11 cellular contexts compared by ENCODE assay signal in genomic region chr7:29747645-29748245, GRCh38. TPM values are rescaled to one million over a fixed set of nuclear protein-coding genes. Genes with fewer than 3 reads are reported as not detected.
A peak's percentile ranks its signal among the peaks of the same experiment; 100 is the strongest.
DNase-seq lines count a peak whose midpoint lies in the region; ATAC-seq, FAIRE-seq and TF ChIP-seq lines count a peak whose summit lies in the region.
"Not testable (repeated sequence)": the region's sequence is repeated elsewhere in the genome, so short reads cannot be mapped to it uniquely, and the experiment has no call there.
"Had no signal": no experiment of that assay in that cellular context is flagged by ENCODE, and none has a peak within 500 bp of the region (broad histone marks: within the 10 kb centered on the region; RNA-seq: fewer than 3 reads in every experiment).

No MANE protein-coding gene starts in this region.

- H3K9me3 ChIP-seq in A549; HCT116 (ENCODE audit: control insufficient read depth in 1 of 2, insufficient read depth in 1 of 2, low read depth in 1 of 2, low read length in 2 of 2); PC-9 (ENCODE audit: insufficient read depth, low read depth); upper lobe of right lung: not testable (repeated sequence)

- POLR2A ChIA-PET in A549 (lab: Yijun Ruan, JAX); HCT116 (lab: Charles Lee): not testable (repeated sequence)
- POLR2A ChIA-PET in PC-9 (lab: Charles Lee; ENCODE audit: unreplicated experiment): interaction anchor here (0.6 kb wide), 1 partner anchor 184 kb away, joined by 4 read pairs; the partner anchor contains the start of gene PRR15

- ATAC-seq in A549: peak; percentile 37 to 56; a peak in 3 of 6 replicates
- ATAC-seq in HCT116: peak; percentile 41
- ATAC-seq in upper lobe of right lung: peak; percentile 37

- not testable (repeated sequence) for TF ChIP-seq EP300 in A549 (IDR thresholded peaks at IDR 0.05)

- CTCF ChIA-PET in A549 (lab: Yijun Ruan, JAX) (interaction anchor here (0.6 to 2.9 kb wide), 22 partner anchors 8 to 327 kb away, joined by 3 to 23 read pairs (median 3); no protein-coding TSS in a partner anchor), HCT116 (lab: Charles Lee) (interaction anchor here (0.7 to 2.2 kb wide), 6 partner anchors 9 to 816 kb away, joined by 3 to 37 read pairs (median 5); no protein-coding TSS in a partner anchor), PC-9 (lab: Charles Lee) (interaction anchor here (0.5 to 1.0 kb wide), 7 partner anchors 15 to 816 kb away, joined by 3 read pairs; no protein-coding TSS in a partner anchor)

- not testable (repeated sequence) for TF ChIP-seq POLR2A in A549 (IDR thresholded peaks at IDR 0.05; ENCODE audit: low read length); HCT116 (IDR thresholded peaks at IDR 0.05; ENCODE audit: borderline replicate concordance, extremely low read depth, insufficient read depth, insufficient read length)

- H3K27ac ChIP-seq in A549; HCT116 (ENCODE audit: low read depth, low read length); PC-9; upper lobe of right lung: not testable (repeated sequence)

- H3K79me2 ChIP-seq in HCT116 (ENCODE audit: insufficient read depth, low read length); PC-9 (ENCODE audit: low read depth): not testable (repeated sequence)

- H3F3A ChIP-seq in PC-9 (ENCODE audit: insufficient read depth, low read depth): not testable (repeated sequence)

- H3K4me2 ChIP-seq in A549 (peak overlapping the region; percentile 10; the same call in 1 of the 3 replicates), PC-9 (0 out of 2 replicates have a peak overlapping the region, but pooled peaks have one; percentile 16)
- H3K4me2 ChIP-seq in HCT116 (ENCODE audit: low read length): not testable (repeated sequence)

- H3K9me2 ChIP-seq in HCT116 (ENCODE audit: insufficient read depth); PC-9 (ENCODE audit: insufficient read depth): not testable (repeated sequence)

- not testable (repeated sequence) for BruUV-seq in HCT116 (replicated peaks; lab: Mats Ljungman, UMichigan); PC-9 (replicated peaks; lab: Mats Ljungman, UMichigan)

- H3K9ac ChIP-seq in HCT116 (ENCODE audit: low read length): not testable (repeated sequence)

- H3K27me3 ChIP-seq in HCT116 (ENCODE audit: insufficient read depth, low read length); PC-9 (ENCODE audit: insufficient read depth, low read depth); upper lobe of right lung: not testable (repeated sequence)

- not testable (repeated sequence) for TF ChIP-seq CTCF in A549 (IDR thresholded peaks at IDR 0.05); HCT116 (IDR thresholded peaks at IDR 0.05 in 2 of 3, conservative IDR thresholded peaks at IDR 0.05 in 1 of 3; ENCODE audit: borderline replicate concordance in 1 of 3, insufficient read depth in 1 of 3, low read depth in 2 of 3, low read length in 2 of 3); PC-9 (conservative IDR thresholded peaks at IDR 0.05); cardiac fibroblast (IDR thresholded peaks at IDR 0.05; ENCODE audit: low read depth, low read length); upper lobe of right lung (IDR thresholded peaks at IDR 0.05)

- RAD21 ChIA-PET in HCT116 (lab: Charles Lee; ENCODE audit: low non-redundant PET in 1 of 2, low total read pairs in 2 of 2, uncharacterized antibody in 2 of 2, unreplicated experiment in 2 of 2): interaction anchor here (0.6 to 1.7 kb wide), 3 partner anchors 173 to 178 kb away, joined by 4 read pairs; no protein-coding TSS in a partner anchor

- FAIRE-seq in A549 (lab: Jason Lieb, UNC): not testable (repeated sequence)

- not testable (repeated sequence) for H3K36me3 ChIP-seq in HCT116 (ENCODE audit: control insufficient read depth in 1 of 2, insufficient read depth in 2 of 2, low read length in 2 of 2); PC-9 (ENCODE audit: low read depth); upper lobe of right lung

- not testable (repeated sequence) for DNase-seq in A549 (ENCODE audit: low read depth in 1 of 2, low spot score in 1 of 2); HCT116 (ENCODE audit: low read depth, low spot score); upper lobe of right lung
- DNase-seq in PC-9: peak in 1 of 2 experiments; percentile 61
- peak; percentile 3 to 14 for DNase-seq in cardiac fibroblast (ENCODE audit: low read depth in 2 of 2)
- peak; percentile 5 for DNase-seq in foreskin melanocyte
- peak; percentile 4 for DNase-seq in kidney tubule cell (ENCODE audit: low spot score)
- DNase-seq in mucosa of gallbladder (ENCODE audit: low spot score): peak; percentile 27

- not testable (repeated sequence) for H3K4me3 ChIP-seq in A549; HCT116 (replicated peaks in 1 of 2; ENCODE audit: low read depth in 1 of 2, low read length in 2 of 2); PC-9; cardiac fibroblast (replicated peaks in 1 of 2; ENCODE audit: low read depth in 2 of 2, low read length in 2 of 2); upper lobe of right lung

- not testable (repeated sequence) for H3K4me1 ChIP-seq in A549; HCT116 (ENCODE audit: control insufficient read depth in 1 of 2, insufficient read depth in 2 of 2, low read length in 2 of 2); PC-9 (replicated peaks; ENCODE audit: insufficient read depth); upper lobe of right lung

- WGBS in A549 (ENCODE audit: missing lambda C conversion rate): 22% methylated on average over 5 of the region's 5 CpGs

- intact Hi-C loops in HCT116 (cut with micrococcal nuclease) (loop anchor here (1.0 kb wide), 1 partner anchor 174 kb away; no protein-coding TSS in a partner anchor), PC-9 (cut with micrococcal nuclease; ENCODE audit: unreplicated experiment) (loop anchor here (5.0 to 10.0 kb wide), 5 partner anchors 63 to 823 kb away; no protein-coding TSS in a partner anchor), upper lobe of right lung (cut with DNase I) (loop anchor here (10.0 kb wide), 1 partner anchor 177 kb away; no protein-coding TSS in a partner anchor)

- TF ChIP-seq RAD21 in A549 (conservative IDR thresholded peaks at IDR 0.05 in 1 of 2, IDR thresholded peaks at IDR 0.05 in 1 of 2); HCT116 (IDR thresholded peaks at IDR 0.05; ENCODE audit: low read depth): not testable (repeated sequence)

- not testable (repeated sequence) for H4K20me1 ChIP-seq in HCT116 (ENCODE audit: insufficient read depth); PC-9 (ENCODE audit: insufficient read depth)

- not testable (repeated sequence) for H2AFZ ChIP-seq in HCT116 (ENCODE audit: low read depth, low read length, poor library complexity, severe bottlenecking); PC-9

RNA-seq across cellular contexts. Expression of gene WIPF3, which starts 58.6 kb away (rescaled TPM):
- polyA plus RNA-seq in A549 (2011; rRNA removed) (0.10 and 0.19 TPM in 2 replicates), A549 (2017; fragmentation: RNase III; extraction: RNeasy Plus Mini Kit Qiagen cat#74134 plus additional on column Dnase treatment) (0.30 to 0.42 TPM (median 0.36 TPM) in 3 replicates)
- polyA plus RNA-seq in A549 (2012; cell fraction: cytosol; rRNA removed): 0.09 and 0.12 TPM in 2 replicates
- polyA plus RNA-seq in A549 (2012; cell fraction: nucleus; rRNA removed): 0.06 and 0.09 TPM in 2 replicates
- polyA minus RNA-seq in A549 (2011; rRNA and poly(A)+ RNA removed): 0.25 and 0.49 TPM in 2 replicates
- total RNA-seq in HCT116 (2021; ENCODE audit: unreplicated experiment) (8.6 TPM), PC-9 (2021) (0.25 and 0.26 TPM in 2 replicates), mucosa of gallbladder (11.2 TPM), upper lobe of right lung (0.67 TPM)
- polyA plus RNA-seq in HCT116 (2012): 6.2 and 6.4 TPM in 2 replicates
- total RNA-seq: CD8-positive, alpha-beta T cell; Daoy; GM23248 had no signal
- polyA plus RNA-seq: GM23248 had no signal
